ENCODE assay signal across 1 cellular context in the genomic region with DNA sequence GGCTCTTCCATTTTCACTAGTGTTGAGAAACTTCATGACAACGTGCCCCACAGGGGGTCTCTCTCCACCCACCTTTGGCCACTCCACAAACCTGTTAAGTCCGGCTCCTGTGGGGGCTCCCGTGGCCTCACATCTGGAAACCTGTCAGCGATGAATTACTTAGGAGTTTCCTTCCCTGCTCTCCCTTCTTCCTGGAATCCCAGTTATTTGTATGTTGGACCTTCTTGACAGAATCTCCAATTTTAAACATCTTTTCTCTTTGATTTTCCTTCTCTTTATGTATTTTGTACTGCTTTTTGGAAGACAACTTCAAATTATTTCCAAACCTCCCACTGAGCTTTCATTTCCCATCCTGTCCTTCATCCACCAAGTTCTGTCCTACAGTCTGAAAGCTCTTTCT.
TF ChIP-seq lines count a peak whose summit lies in the region.

No MANE protein-coding gene starts in this region.

TF ChIP-seq in HEK293, 187 proteins besides CTCF, POLR2A, EP300 and RAD21 (continued from another document):
- TF ChIP-seq ZNF133 (tag by site-specific recombination; IDR thresholded peaks at IDR 0.05) (peak; percentile 98), ZNF184 (tag by site-specific recombination; IDR thresholded peaks at IDR 0.05) (peak; percentile 61), SCRT1 (tag by site-specific recombination; IDR thresholded peaks at IDR 0.05; ENCODE audit: borderline replicate concordance) (no peak)
